ENCODE assay signal across 10 cellular contexts in the genomic region with DNA sequence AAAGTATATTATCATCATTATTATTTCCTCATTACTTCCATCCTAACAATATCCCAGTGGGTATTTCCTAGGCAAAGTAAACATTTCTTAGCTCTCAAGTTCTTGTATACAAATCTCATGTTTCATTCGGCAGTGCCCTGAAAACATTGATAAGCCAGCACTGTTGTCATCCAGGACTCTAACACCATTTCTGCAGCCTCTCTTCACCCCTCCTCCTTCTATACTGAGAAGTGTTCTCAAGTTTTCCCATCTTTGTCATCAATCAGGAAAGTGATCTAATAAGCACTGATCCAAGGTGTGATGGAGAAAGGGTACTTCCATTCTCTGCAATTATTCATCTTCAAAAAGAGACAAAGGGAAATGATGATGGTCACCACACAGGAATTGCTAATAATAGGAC.
DNase-seq lines count a peak whose midpoint lies in the region; ATAC-seq and TF ChIP-seq lines count a peak whose summit lies in the region.
"Had no signal": no experiment of that assay in that cellular context is flagged by ENCODE, and none has a peak within 500 bp of the region (broad histone marks: within the 10 kb centered on the region; RNA-seq: fewer than 3 reads in every experiment).

No MANE protein-coding gene starts in this region.

- intact Hi-C loops in lower lobe of right lung (cut with DNase I) = no loop called here
- intact Hi-C loops in stomach (cut with DNase I; ENCODE audit: low total_unique reads) = no loop called here

- no peak for TF ChIP-seq EP300 in stomach (IDR thresholded peaks at IDR 0.05)

- TF ChIP-seq POLR2A in stomach (IDR thresholded peaks at IDR 0.05) = no peak

- no peaks in the 10 kb centered on the region for H3K9me3 ChIP-seq in lower lobe of right lung
- no peaks in the 10 kb centered on the region for H3K9me3 ChIP-seq in stomach

- H3K4me3 ChIP-seq in lower lobe of right lung = no peak overlapping the region
- no peak overlapping the region for H3K4me3 ChIP-seq in stomach

- TF ChIP-seq CTCF in lower lobe of right lung (IDR thresholded peaks at IDR 0.05) (no peak), stomach (IDR thresholded peaks at IDR 0.05) (no peak)

- peaks cover 5% of the 10 kb centered on the region for H3K4me1 Mint-ChIP-seq in T-helper 2 cell treated with Interferon-gamma antibody and Interleukin-4, amounts not matched to agents 5 μg/mL and 100 μg/mL, for 36 hours (ENCODE audit: low read depth)

- no peaks in the 10 kb centered on the region for H3K27me3 ChIP-seq in lower lobe of right lung (ENCODE audit: low read depth)
- H3K27me3 ChIP-seq in stomach = no peaks in the 10 kb centered on the region

- H3K9me3 Mint-ChIP-seq in T-helper 2 cell treated with Interferon-gamma antibody and Interleukin-4, amounts not matched to agents 5 μg/mL and 100 μg/mL, for 36 hours = no peaks in the 10 kb centered on the region
- H3K9me3 Mint-ChIP-seq: activated naive CD4-positive, alpha-beta T cell treated with anti-CD3 and anti-CD28 coated beads for 36 hours had no signal

- no peaks in the 10 kb centered on the region for H3K36me3 Mint-ChIP-seq in T-helper 2 cell treated with Interferon-gamma antibody and Interleukin-4, amounts not matched to agents 5 μg/mL and 100 μg/mL, for 36 hours (ENCODE audit: low read depth)

- peaks cover 7% of the 10 kb centered on the region for H3K4me1 ChIP-seq in lower lobe of right lung
- H3K4me1 ChIP-seq in stomach = peaks cover 11 to 30% (median 20%) of the 10 kb centered on the region in 4 donors

- H3K27ac Mint-ChIP-seq in T-helper 2 cell treated with Interferon-gamma antibody and Interleukin-4, amounts not matched to agents 5 μg/mL and 100 μg/mL, for 36 hours = no peak overlapping the region
- H3K27ac Mint-ChIP-seq: activated naive CD4-positive, alpha-beta T cell treated with anti-CD3 and anti-CD28 coated beads for 36 hours had no signal

- no peak overlapping the region for H3K4me3 Mint-ChIP-seq in T-helper 2 cell treated with Interferon-gamma antibody and Interleukin-4, amounts not matched to agents 5 μg/mL and 100 μg/mL, for 36 hours
- H3K4me3 Mint-ChIP-seq: activated naive CD4-positive, alpha-beta T cell treated with anti-CD3 and anti-CD28 coated beads for 36 hours had no signal

- 7 to 27% (median 16%) methylated on average over 1 of the region's 1 CpG for WGBS in stomach, 5 donors

- H3K27ac ChIP-seq in caudate nucleus (ENCODE audit: low read depth, low read length) = peak overlapping the region; percentile 85
- H3K27ac ChIP-seq in lower lobe of right lung = peak overlapping the region; percentile 28
- peak overlapping the region in 4 of 5 donors; percentile 50 to 76 (median 72) for H3K27ac ChIP-seq in stomach
- H3K27ac ChIP-seq: KMS-11 had no signal

- peaks cover 17% of the 10 kb centered on the region for H3K27me3 Mint-ChIP-seq in T-helper 2 cell treated with Interferon-gamma antibody and Interleukin-4, amounts not matched to agents 5 μg/mL and 100 μg/mL, for 36 hours (ENCODE audit: low read depth)

- H3K36me3 ChIP-seq in lower lobe of right lung (no peaks in the 10 kb centered on the region), stomach (no peaks in the 10 kb centered on the region)

- DNase-seq in M059J (ENCODE audit: low read depth) (peak; percentile 50), caudate nucleus (lab: John Stamatoyannopoulos, UW) (no peak), lower lobe of right lung (no peak), stomach (no peak)
- DNase-seq in T-helper 2 cell treated with Interferon-gamma antibody and Interleukin-4, amounts not matched to agents 5 μg/mL and 100 μg/mL, for 36 hours (ENCODE audit: low spot score) = no peak
- DNase-seq in activated CD4-positive, alpha-beta T cell treated with anti-CD3 and anti-CD28 coated beads for 1 hour = no peak
- DNase-seq: activated naive CD4-positive, alpha-beta T cell treated with anti-CD3 and anti-CD28 coated beads for 36 hours had no signal

- ATAC-seq in lower lobe of right lung (no peak), HG03469 (IDR thresholded peaks at IDR 0.05; ENCODE audit: unreplicated experiment) (no peak), HG03108 (IDR thresholded peaks at IDR 0.05; ENCODE audit: unreplicated experiment) (no peak)

Comparison
In these comparisons a context has a peak if more than half of its experiments do, and no peak if none do; other contexts are left out.
1. H3K27ac ChIP-seq: peak in every context shown above with its lines; median percentile 85 in caudate nucleus; 72 in stomach; 28 in lower lobe of right lung.